In genomic region chr19:40803170-40803856, GRCh38 we compare ENCODE assay signal across 9 cellular contexts. TPM values are rescaled to one million over a fixed set of nuclear protein-coding genes. Genes with fewer than 3 reads are reported as not detected.
DNase-seq lines count a peak whose midpoint lies in the region; ATAC-seq and TF ChIP-seq lines count a peak whose summit lies in the region.
"Had no signal": no experiment of that assay in that cellular context is flagged by ENCODE, and none has a peak within 500 bp of the region (broad histone marks: within the 10 kb centered on the region; RNA-seq: fewer than 3 reads in every experiment).

No MANE protein-coding gene starts in this region.

- H3K4me2 ChIP-seq in OCI-LY1 (ENCODE audit: low read length) = peak overlapping the region; percentile 92
- H3K4me2 ChIP-seq in neural progenitor cell = peak overlapping the region; percentile 67

- H3K4me1 ChIP-seq in OCI-LY1 (ENCODE audit: insufficient read depth, low read length, severe bottlenecking) (peaks cover 75% of the 10 kb centered on the region), duodenal mucosa (ENCODE audit: control insufficient read depth in 1 of 2, insufficient read depth in 2 of 2, low read length in 2 of 2) (peaks cover 71 to 72% of the 10 kb centered on the region in 2 donors), neural progenitor cell (peaks cover 34% of the 10 kb centered on the region)

- H2AFZ ChIP-seq in OCI-LY1 (ENCODE audit: low read length) (no peak overlapping the region), neural progenitor cell (replicated peaks) (no peak overlapping the region)

- peak overlapping the region; percentile 92 for H3K4me3 ChIP-seq in OCI-LY1 (ENCODE audit: low read depth, low read length, poor library complexity, severe bottlenecking)
- H3K4me3 ChIP-seq in duodenal mucosa (ENCODE audit: low read depth in 1 of 2, low read length in 2 of 2) = peak overlapping the region; percentile 29 to 43
- H3K4me3 ChIP-seq in neural progenitor cell = no peak overlapping the region

- H3K4me3 Mint-ChIP-seq in neural progenitor cell = peak overlapping the region; percentile 74

- no peaks in the 10 kb centered on the region for H3K9me3 Mint-ChIP-seq in neural progenitor cell

- no peak for DNase-seq in neural progenitor cell (ENCODE audit: low spot score)
- no peak for DNase-seq in DMS114 treated with DMSO at 0.1 percent for 48 hours (lab: John Stamatoyannopoulos, UW; ENCODE audit: unreplicated experiment)
- no peak for DNase-seq in NOMO-1 treated with dmso at 0.1 percent for 144 hours (lab: John Stamatoyannopoulos, UW; ENCODE audit: unreplicated experiment)
- DNase-seq in NCI-H1105 (lab: John Stamatoyannopoulos, UW) = no peak

- H4K20me1 ChIP-seq in OCI-LY1 (ENCODE audit: insufficient read depth, low read length) (no peaks in the 10 kb centered on the region), neural progenitor cell (ENCODE audit: low read depth) (peaks cover 89% of the 10 kb centered on the region)

- no peaks in the 10 kb centered on the region for H3F3A ChIP-seq in OCI-LY1 (ENCODE audit: insufficient read depth, low read length)
- H3F3A ChIP-seq in neural progenitor cell (ENCODE audit: low read depth) = peaks cover 16% of the 10 kb centered on the region

- peaks cover 16% of the 10 kb centered on the region for H3K36me3 Mint-ChIP-seq in neural progenitor cell

- H3K4me1 Mint-ChIP-seq in neural progenitor cell = peaks cover 72% of the 10 kb centered on the region

- H3K9me3 ChIP-seq in OCI-LY1 (ENCODE audit: low read length) = no peaks in the 10 kb centered on the region
- H3K9me3 ChIP-seq in duodenal mucosa (ENCODE audit: control insufficient read depth in 1 of 2, low read length in 2 of 2) = no peaks in the 10 kb centered on the region
- no peaks in the 10 kb centered on the region for H3K9me3 ChIP-seq in neural progenitor cell (ENCODE audit: low read depth)

- H3K27me3 ChIP-seq in OCI-LY1 (ENCODE audit: insufficient read depth, low read length) = no peaks in the 10 kb centered on the region
- H3K27me3 ChIP-seq in duodenal mucosa (ENCODE audit: control insufficient read depth in 1 of 2, insufficient read depth in 2 of 2, low read length in 2 of 2) = no peaks in the 10 kb centered on the region
- no peaks in the 10 kb centered on the region for H3K27me3 ChIP-seq in neural progenitor cell

- ATAC-seq in GM18861 (IDR thresholded peaks at IDR 0.05; ENCODE audit: unreplicated experiment) = no peak

- H3K27ac ChIP-seq in C4-2B (peak overlapping the region; percentile 70), OCI-LY1 (ENCODE audit: low read depth, low read length, poor library complexity, severe bottlenecking) (peak overlapping the region; percentile 86), duodenal mucosa (ENCODE audit: low read depth, low read length) (peak overlapping the region; percentile 64), neural progenitor cell (peak overlapping the region; percentile 13)

- peaks cover 36% of the 10 kb centered on the region for H3K79me2 ChIP-seq in OCI-LY1 (ENCODE audit: insufficient read depth, low read length)
- H3K79me2 ChIP-seq in neural progenitor cell (ENCODE audit: low read depth) = peaks cover 83% of the 10 kb centered on the region

- peaks cover 6% of the 10 kb centered on the region for H3K27me3 Mint-ChIP-seq in neural progenitor cell (ENCODE audit: insufficient read depth, low read depth)

- H3K9me2 ChIP-seq in OCI-LY1 (ENCODE audit: low read depth, low read length) = no peaks in the 10 kb centered on the region

- H3K27ac Mint-ChIP-seq in neural progenitor cell = peak overlapping the region; percentile 96

- H3K36me3 ChIP-seq in OCI-LY1 (ENCODE audit: insufficient read depth, low read length) (peaks cover 55% of the 10 kb centered on the region), duodenal mucosa (ENCODE audit: control insufficient read depth in 1 of 2, insufficient read depth in 2 of 2, low read length in 2 of 2) (peaks cover 9 to 35% of the 10 kb centered on the region in 2 donors), neural progenitor cell (no peaks in the 10 kb centered on the region)

- peak overlapping the region; percentile 46; the same call in 1 of the 2 replicates for H3K9ac ChIP-seq in OCI-LY1 (ENCODE audit: low read length)
- H3K9ac ChIP-seq in duodenal mucosa (ENCODE audit: low read depth in 1 of 2, low read length in 2 of 2) = peak overlapping the region; percentile 20 to 62
- peak overlapping the region; percentile 3 for H3K9ac ChIP-seq in neural progenitor cell

- TF ChIP-seq CTCF in C4-2B (conservative IDR thresholded peaks at IDR 0.05) = no peak
- TF ChIP-seq CTCF in OCI-LY1 (IDR thresholded peaks at IDR 0.05; ENCODE audit: low read length) = no peak
- no peak for TF ChIP-seq CTCF in neural progenitor cell (IDR thresholded peaks at IDR 0.05)

RNA-seq across cellular contexts. Expression of gene EGLN2, which starts 4.3 kb away (rescaled TPM):
- 27.0 and 97.3 TPM in 2 replicates for total RNA-seq in neural progenitor cell (ENCODE audit: low replicate concordance)

RNA-seq across cellular contexts. Expression of gene RAB4B, which starts 25.3 kb away (rescaled TPM):
- total RNA-seq in neural progenitor cell (ENCODE audit: low replicate concordance) = 12.9 and 27.0 TPM in 2 replicates

RNA-seq across cellular contexts. Expression of gene MIA, which starts 28.0 kb away (rescaled TPM):
- not detected in 2 replicates for total RNA-seq in neural progenitor cell (ENCODE audit: low replicate concordance)

RNA-seq across cellular contexts. Expression of gene CYP2A6, which starts 46.9 kb away (rescaled TPM):
- total RNA-seq in neural progenitor cell (ENCODE audit: low replicate concordance) = not detected in 2 replicates
- total RNA-seq: RPMI7951 had no signal

RNA-seq across cellular contexts. Expression of gene SNRPA, which starts 52.3 kb away (rescaled TPM):
- 112 and 179 TPM in 2 replicates for total RNA-seq in neural progenitor cell (ENCODE audit: low replicate concordance)

Comparison
In these comparisons a context has a peak if more than half of its experiments do, and no peak if none do; other contexts are left out.
1. H3K27ac ChIP-seq: peak in every context shown above with its lines; median percentile 86 in OCI-LY1; 70 in C4-2B; 64 in duodenal mucosa; 13 in neural progenitor cell.